In genomic region chr1:236089046-236089773, GRCh38 we compare ENCODE assay signal across 17 cellular contexts. TPM values are rescaled to one million over a fixed set of nuclear protein-coding genes. Genes with fewer than 3 reads are reported as not detected.
DNase-seq lines count a peak whose midpoint lies in the region; ATAC-seq and TF ChIP-seq lines count a peak whose summit lies in the region.
"Had no signal": no experiment of that assay in that cellular context is flagged by ENCODE, and none has a peak within 500 bp of the region (broad histone marks: within the 10 kb centered on the region; RNA-seq: fewer than 3 reads in every experiment).

No MANE protein-coding gene starts in this region.

- no peak for TF ChIP-seq CTCF in activated CD8-positive, alpha-beta T cell treated with anti-CD3 and anti-CD28 coated beads for 36 hours (IDR thresholded peaks at IDR 0.05)
- TF ChIP-seq CTCF in brain microvascular endothelial cell (IDR thresholded peaks at IDR 0.05; ENCODE audit: low read depth, low read length, missing control alignments), result no peak

- H3K4me3 ChIP-seq in brain microvascular endothelial cell (ENCODE audit: low read depth, low read length), result no peak overlapping the region
- H3K4me3 ChIP-seq in CD4-positive, alpha-beta memory T cell (ENCODE audit: low read length in 2 of 2), result no peak overlapping the region
- H3K4me3 ChIP-seq: heart left ventricle had no signal

- H3K36me3 Mint-ChIP-seq in activated CD8-positive, alpha-beta T cell treated with anti-CD3 and anti-CD28 coated beads for 36 hours (ENCODE audit: low read depth), result no peaks in the 10 kb centered on the region
- H3K36me3 Mint-ChIP-seq in activated CD8-positive, alpha-beta T cell treated with anti-CD3 and anti-CD28 coated beads, Interleukin-2, amount 10 ng/mL, durations not matched to agents 7 days and 5 days (ENCODE audit: low read depth), result no peaks in the 10 kb centered on the region
- no peaks in the 10 kb centered on the region for H3K36me3 Mint-ChIP-seq in CD4-positive, alpha-beta memory T cell

- POLR2A ChIA-PET in activated CD8-positive, alpha-beta T cell treated with anti-CD3 and anti-CD28 coated beads for 36 hours (lab: Charles Lee), result no interaction called here
- POLR2A ChIA-PET in activated CD8-positive, alpha-beta T cell treated with anti-CD3 and anti-CD28 coated beads, Interleukin-2, amount 10 ng/mL, durations not matched to agents 7 days and 5 days (lab: Charles Lee), result no interaction called here
- POLR2A ChIA-PET in CD4-positive, alpha-beta memory T cell (lab: Charles Lee; ENCODE audit: partially characterized antibody), result no interaction called here

- H3K4me3 Mint-ChIP-seq in activated CD8-positive, alpha-beta T cell treated with anti-CD3 and anti-CD28 coated beads for 36 hours, result no peak overlapping the region
- H3K4me3 Mint-ChIP-seq in activated CD8-positive, alpha-beta T cell treated with anti-CD3 and anti-CD28 coated beads, Interleukin-2, amount 10 ng/mL, durations not matched to agents 7 days and 5 days, result no peak overlapping the region
- H3K4me3 Mint-ChIP-seq in CD4-positive, alpha-beta memory T cell, result no peak overlapping the region
- H3K4me3 Mint-ChIP-seq: activated naive CD4-positive, alpha-beta T cell treated with anti-CD3 and anti-CD28 coated beads for 36 hours had no signal

- no peaks in the 10 kb centered on the region for H3K4me1 Mint-ChIP-seq in activated CD8-positive, alpha-beta T cell treated with anti-CD3 and anti-CD28 coated beads for 36 hours (ENCODE audit: low read depth)
- H3K4me1 Mint-ChIP-seq in activated CD8-positive, alpha-beta T cell treated with anti-CD3 and anti-CD28 coated beads, Interleukin-2, amount 10 ng/mL, durations not matched to agents 7 days and 5 days (ENCODE audit: low read depth), result peaks cover 3% of the 10 kb centered on the region
- H3K4me1 Mint-ChIP-seq in CD4-positive, alpha-beta memory T cell, result peaks cover 0 to 2% (median under 1%) of the 10 kb centered on the region in 4 donors

- H3K27me3 ChIP-seq in brain microvascular endothelial cell (replicated peaks), result no peaks in the 10 kb centered on the region
- H3K27me3 ChIP-seq in CD4-positive, alpha-beta memory T cell (ENCODE audit: insufficient read depth, low read length), result no peaks in the 10 kb centered on the region
- H3K27me3 ChIP-seq: heart left ventricle had no signal

- ATAC-seq in activated CD8-positive, alpha-beta T cell treated with anti-CD3 and anti-CD28 coated beads for 36 hours, result peak; percentile 56
- no peak for ATAC-seq in activated CD8-positive, alpha-beta T cell treated with anti-CD3 and anti-CD28 coated beads, Interleukin-2, amount 10 ng/mL, durations not matched to agents 7 days and 5 days
- ATAC-seq: heart left ventricle, left cardiac atrium had no signal

- no peaks in the 10 kb centered on the region for H3K9me3 Mint-ChIP-seq in activated CD8-positive, alpha-beta T cell treated with anti-CD3 and anti-CD28 coated beads for 36 hours
- no peaks in the 10 kb centered on the region for H3K9me3 Mint-ChIP-seq in activated CD8-positive, alpha-beta T cell treated with anti-CD3 and anti-CD28 coated beads, Interleukin-2, amount 10 ng/mL, durations not matched to agents 7 days and 5 days (ENCODE audit: insufficient read depth)
- H3K9me3 Mint-ChIP-seq in CD4-positive, alpha-beta memory T cell, result peaks cover 0 to 2% (median 0%) of the 10 kb centered on the region in 8 donors

- in situ Hi-C loops in brain microvascular endothelial cell (cut with HindIII; ENCODE audit: low pct_ligation_motif_present, low sequenced_read_pairs), result no loop called here

- no peaks in the 10 kb centered on the region for H3K4me1 ChIP-seq in CD4-positive, alpha-beta memory T cell (ENCODE audit: insufficient read depth, low read length)

- no peak overlapping the region for H3K27ac ChIP-seq in brain microvascular endothelial cell
- H3K27ac ChIP-seq in CD4-positive, alpha-beta memory T cell (ENCODE audit: low read depth, low read length), result no peak overlapping the region
- H3K27ac ChIP-seq: heart left ventricle had no signal

- H3K9me3 ChIP-seq in CD4-positive, alpha-beta memory T cell (ENCODE audit: control insufficient read depth in 1 of 2, low read length in 2 of 2), result no peaks in the 10 kb centered on the region

- H3K36me3 ChIP-seq in brain microvascular endothelial cell (replicated peaks), result no peaks in the 10 kb centered on the region
- no peaks in the 10 kb centered on the region for H3K36me3 ChIP-seq in CD4-positive, alpha-beta memory T cell (ENCODE audit: insufficient read depth, low read length)
- H3K36me3 ChIP-seq: heart left ventricle had no signal

- intact Hi-C loops in activated CD8-positive, alpha-beta T cell treated with anti-CD3 and anti-CD28 coated beads for 36 hours (cut with micrococcal nuclease), result no loop called here
- intact Hi-C loops in CD4-positive, alpha-beta memory T cell (cut with micrococcal nuclease), result no loop called here

- CTCF ChIA-PET in activated CD8-positive, alpha-beta T cell treated with anti-CD3 and anti-CD28 coated beads for 36 hours (lab: Charles Lee), result no interaction called here
- CTCF ChIA-PET in activated CD8-positive, alpha-beta T cell treated with anti-CD3 and anti-CD28 coated beads, Interleukin-2, amount 10 ng/mL, durations not matched to agents 7 days and 5 days (lab: Charles Lee), result no interaction called here
- CTCF ChIA-PET in CD4-positive, alpha-beta memory T cell (lab: Charles Lee; ENCODE audit: partially characterized antibody), result no interaction called here

- H3K27ac Mint-ChIP-seq in activated CD8-positive, alpha-beta T cell treated with anti-CD3 and anti-CD28 coated beads for 36 hours, result no peak overlapping the region
- H3K27ac Mint-ChIP-seq in activated CD8-positive, alpha-beta T cell treated with anti-CD3 and anti-CD28 coated beads, Interleukin-2, amount 10 ng/mL, durations not matched to agents 7 days and 5 days, result no peak overlapping the region
- no peak overlapping the region for H3K27ac Mint-ChIP-seq in CD4-positive, alpha-beta memory T cell
- H3K27ac Mint-ChIP-seq: activated naive CD4-positive, alpha-beta T cell treated with anti-CD3 and anti-CD28 coated beads for 36 hours; progenitor cell of endocrine pancreas had no signal

- H3K27me3 Mint-ChIP-seq in activated CD8-positive, alpha-beta T cell treated with anti-CD3 and anti-CD28 coated beads for 36 hours, result peaks cover 12% of the 10 kb centered on the region
- peaks cover 11% of the 10 kb centered on the region for H3K27me3 Mint-ChIP-seq in activated CD8-positive, alpha-beta T cell treated with anti-CD3 and anti-CD28 coated beads, Interleukin-2, amount 10 ng/mL, durations not matched to agents 7 days and 5 days (ENCODE audit: low read depth)
- H3K27me3 Mint-ChIP-seq in CD4-positive, alpha-beta memory T cell, result peaks cover 2 to 21% of the 10 kb centered on the region in 2 donors

- DNase-seq in activated CD8-positive, alpha-beta T cell treated with anti-CD3 and anti-CD28 coated beads for 36 hours, result no peak
- DNase-seq in activated CD8-positive, alpha-beta T cell treated with anti-CD3 and anti-CD28 coated beads, Interleukin-2, amount 10 ng/mL, durations not matched to agents 7 days and 5 days, result no peak
- DNase-seq in M059J (ENCODE audit: low read depth), result peak; percentile 84
- peak; percentile 62 for DNase-seq in brain microvascular endothelial cell
- peak; percentile 49 for DNase-seq in non-pigmented ciliary epithelial cell (ENCODE audit: low read depth)
- DNase-seq in CD4-positive, alpha-beta memory T cell, result no peak
- DNase-seq in activated CD8-positive, alpha-beta memory T cell treated with anti-CD3 and anti-CD28 coated beads, Interleukin-2, amount 50 U/mL, for 48 hours, result no peak
- DNase-seq in HK-2 (ENCODE audit: unreplicated experiment), result no peak
- DNase-seq: activated CD4-positive, alpha-beta T cell treated with anti-CD3 and anti-CD28 coated beads, Interleukin-2, amount 50 U/mL, for 1 hour; activated naive CD4-positive, alpha-beta T cell treated with anti-CD3 and anti-CD28 coated beads for 36 hours; caudate nucleus; heart left ventricle; left cardiac atrium; NCI-H187 treated with DMSO at 0.1 percent for 48 hours; Right ventricle myocardium superior; T-helper 9 cell had no signal

RNA-seq across cellular contexts. Expression of gene NID1, which starts 24.3 kb away (rescaled TPM):
- under 1 TPM; 0.04 to 0.07 TPM for total RNA-seq in activated CD8-positive, alpha-beta T cell treated with anti-CD3 and anti-CD28 coated beads for 36 hours
- total RNA-seq in activated CD8-positive, alpha-beta T cell treated with anti-CD3 and anti-CD28 coated beads, Interleukin-2, amount 10 ng/mL, durations not matched to agents 7 days and 5 days, result under 1 TPM in 1 of 2 experiments, not detected in 1; 0.05 TPM
- 33.1 and 60.4 TPM in 2 replicates for total RNA-seq in M059J (2014; rRNA removed; shearing (Covaris generic))
- under 1 TPM; 0.08 to 0.17 TPM for total RNA-seq in CD4-positive, alpha-beta memory T cell
- not detected for polyA plus RNA-seq in CD4-positive, alpha-beta memory T cell

RNA-seq across cellular contexts. Expression of gene GPR137B, which starts 53.1 kb away (rescaled TPM):
- 1 to 10 TPM; 7.2 to 8.1 TPM for total RNA-seq in activated CD8-positive, alpha-beta T cell treated with anti-CD3 and anti-CD28 coated beads for 36 hours
- 1 to 10 TPM; 4.9 to 5.0 TPM for total RNA-seq in activated CD8-positive, alpha-beta T cell treated with anti-CD3 and anti-CD28 coated beads, Interleukin-2, amount 10 ng/mL, durations not matched to agents 7 days and 5 days
- total RNA-seq in M059J (2014; rRNA removed; shearing (Covaris generic)), result 10.2 and 14.2 TPM in 2 replicates
- total RNA-seq in CD4-positive, alpha-beta memory T cell, result 10 to 100 TPM; 11.0 to 11.8 TPM
- polyA plus RNA-seq in CD4-positive, alpha-beta memory T cell, result 1 to 10 TPM; 4.1 to 5.7 TPM

Comparison
In these comparisons a context has a peak if more than half of its experiments do, and no peak if none do; other contexts are left out.
1. DNase-seq: peak in M059J (single experiment), brain microvascular endothelial cell (single experiment) and non-pigmented ciliary epithelial cell (single experiment); none in activated CD8-positive, alpha-beta T cell treated with anti-CD3 and anti-CD28 coated beads for 36 hours (single experiment), activated CD8-positive, alpha-beta T cell treated with anti-CD3 and anti-CD28 coated beads, Interleukin-2, amount 10 ng/mL, durations not matched to agents 7 days and 5 days (single experiment), CD4-positive, alpha-beta memory T cell (0 of 5), activated CD8-positive, alpha-beta memory T cell treated with anti-CD3 and anti-CD28 coated beads, Interleukin-2, amount 50 U/mL, for 48 hours (single experiment) and HK-2 (single experiment).
2. RNA of gene NID1, which starts 24.3 kb away (total RNA-seq): 33.1 to 60.4 TPM in M059J; 0.08 to 0.17 TPM in CD4-positive, alpha-beta memory T cell, 0.04 to 0.07 TPM in activated CD8-positive, alpha-beta T cell treated with anti-CD3 and anti-CD28 coated beads for 36 hours and 0.05 TPM in activated CD8-positive, alpha-beta T cell treated with anti-CD3 and anti-CD28 coated beads, Interleukin-2, amount 10 ng/mL, durations not matched to agents 7 days and 5 days; every median in the first group is over 10 times any median in the second.